Comparison of ENCODE assay signal across 8 cellular contexts in the genomic region with DNA sequence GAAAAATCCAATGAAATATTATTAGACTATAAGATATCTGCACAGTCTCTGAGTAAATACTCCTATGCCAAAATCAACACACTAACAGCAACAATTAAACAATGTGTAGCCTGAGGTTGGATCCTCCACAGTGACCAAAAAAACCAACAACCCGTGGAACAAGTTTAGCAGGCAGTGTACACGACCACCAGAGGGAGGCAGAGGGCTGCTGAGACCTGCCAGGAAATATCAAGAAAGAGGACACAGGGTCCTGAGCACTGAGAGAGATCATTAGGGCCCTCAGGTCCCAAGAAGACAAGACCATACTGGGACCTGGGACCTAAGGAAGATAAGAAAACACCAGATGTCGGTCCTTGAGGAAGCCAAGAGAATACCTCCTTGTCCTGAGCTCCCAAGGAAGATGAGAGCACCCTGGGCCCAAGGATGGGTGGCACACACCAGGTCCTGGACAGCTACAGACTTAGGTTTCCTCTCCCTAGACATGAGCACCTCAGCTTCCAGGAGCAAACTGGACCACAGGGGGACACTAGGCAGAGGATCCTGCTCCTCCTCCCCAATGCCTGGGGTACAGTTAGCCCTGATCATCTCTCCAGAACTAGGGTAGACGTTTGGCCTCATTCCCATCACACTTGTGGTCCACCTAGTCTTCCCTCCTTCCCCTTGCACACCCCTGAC. TPM values are rescaled to one million over a fixed set of nuclear protein-coding genes. Genes with fewer than 3 reads are reported as not detected.
DNase-seq lines count a peak whose midpoint lies in the region; ATAC-seq, FAIRE-seq and TF ChIP-seq lines count a peak whose summit lies in the region.

No MANE protein-coding gene starts in this region.

- no peaks in the 10 kb centered on the region for H3K27me3 ChIP-seq in DOHH2 (ENCODE audit: control insufficient read depth, low read length)
- H3K27me3 ChIP-seq in KMS-11 (ENCODE audit: insufficient read depth, low read depth), result no peaks in the 10 kb centered on the region
- no peaks in the 10 kb centered on the region for H3K27me3 ChIP-seq in mammary epithelial cell (ENCODE audit: insufficient read depth, low read length)
- H3K27me3 ChIP-seq in HepG2 (ENCODE audit: control insufficient read depth in 1 of 2, insufficient read depth in 2 of 2, low read length in 2 of 2), result no peaks in the 10 kb centered on the region; a peak in 1 of 5 replicates

- peak overlapping the region; percentile 82; the same call in 1 of the 2 replicates for H2AFZ ChIP-seq in KMS-11 (ENCODE audit: low read depth)
- H2AFZ ChIP-seq in mammary epithelial cell (ENCODE audit: low read depth, low read length), result peak overlapping the region; percentile 97
- no peak overlapping the region for H2AFZ ChIP-seq in HepG2 (ENCODE audit: low read length)

- peak in 1 of 2 experiments; percentile 37; a peak in 1 of 4 replicates for TF ChIP-seq POLR2A in HepG2 (IDR thresholded peaks at IDR 0.05; ENCODE audit: insufficient read depth in 1 of 2, low read depth in 2 of 2, low read length in 2 of 2)

- H3K4me2 ChIP-seq in DOHH2 (ENCODE audit: low read length) (peak overlapping the region; percentile 95), KMS-11 (peak overlapping the region; percentile 61; the same call in 1 of the 2 replicates), mammary epithelial cell (ENCODE audit: insufficient read depth, low read depth, low read length) (peak overlapping the region; percentile 47), HepG2 (ENCODE audit: low read depth, low read length) (peak overlapping the region; percentile 93)

- peak; percentile 52 for DNase-seq in UCSD-AML1 (lab: John Stamatoyannopoulos, UW; ENCODE audit: unreplicated experiment)
- DNase-seq in mammary epithelial cell, result peak; percentile 30
- DNase-seq in HepG2 (ENCODE audit: low spot score), result peak; percentile 71
- peak; percentile 26 to 45 (median 35) for DNase-seq in stimulated activated CD4-positive, alpha-beta T cell treated with anti-CD3 and anti-CD28 coated beads, TNF-alpha, amount 100 ng/mL, for 48 hours (ENCODE audit: low read depth in 3 of 3)

- H4K20me1 ChIP-seq in DOHH2 (ENCODE audit: control insufficient read depth, insufficient read depth, low read depth, low read length), result no peaks in the 10 kb centered on the region
- H4K20me1 ChIP-seq in KMS-11 (ENCODE audit: insufficient read depth), result no peaks in the 10 kb centered on the region
- no peaks in the 10 kb centered on the region for H4K20me1 ChIP-seq in mammary epithelial cell (ENCODE audit: insufficient read depth, low read length)
- no peaks in the 10 kb centered on the region for H4K20me1 ChIP-seq in HepG2 (ENCODE audit: insufficient read depth, low read length)

- peak; percentile 35 for ATAC-seq in HepG2
- ATAC-seq in GM19351 (IDR thresholded peaks at IDR 0.05; ENCODE audit: unreplicated experiment), result no peak
- ATAC-seq in GM21423 (IDR thresholded peaks at IDR 0.05; ENCODE audit: unreplicated experiment), result no peak

- peaks cover 57% of the 10 kb centered on the region for H3K9me3 ChIP-seq in DOHH2 (ENCODE audit: control insufficient read depth, insufficient read depth, low read length)
- peaks cover 59% of the 10 kb centered on the region for H3K9me3 ChIP-seq in mammary epithelial cell (replicated peaks; ENCODE audit: insufficient read depth, low read length)
- H3K9me3 ChIP-seq in HepG2 (ENCODE audit: low read length), result peaks cover 64% of the 10 kb centered on the region

- no peaks in the 10 kb centered on the region for H3F3A ChIP-seq in DOHH2 (ENCODE audit: control insufficient read depth, insufficient read depth)

- TF ChIP-seq CTCF in DOHH2 (IDR thresholded peaks at IDR 0.05; ENCODE audit: low read depth, low read length, poor library complexity, severe bottlenecking) (peak; percentile 77), KMS-11 (conservative IDR thresholded peaks at IDR 0.05; ENCODE audit: low read depth, low read length) (peak; percentile 77), mammary epithelial cell (conservative IDR thresholded peaks at IDR 0.05 in 1 of 2, IDR thresholded peaks at IDR 0.05 in 1 of 2; ENCODE audit: extremely low read depth in 1 of 2, insufficient read depth in 1 of 2, low read depth in 1 of 2, low read length in 2 of 2) (peak; percentile 52 to 74), HepG2 (CRISPR knock-in tag; IDR thresholded peaks at IDR 0.05) (peak; percentile 87)

- 39% methylated on average over 3 of the region's 4 CpGs for WGBS in mammary epithelial cell (ENCODE audit: low coverage, missing lambda C conversion rate)
- 38% methylated on average over 4 of the region's 4 CpGs for WGBS in HepG2 (ENCODE audit: low lambda C conversion rate)

- CTCF ChIA-PET in mammary epithelial cell (lab: Charles Lee; ENCODE audit: low non-redundant PET) (no interaction called here), HepG2 (lab: Yijun Ruan, JAX; ENCODE audit: low intra/inter-chr PET ratio, low total read pairs) (interaction anchor here (1.6 kb wide), 1 partner anchor 128 kb away, joined by 11 read pairs; no protein-coding TSS in a partner anchor)

- H3K9ac ChIP-seq in KMS-11 (no peak overlapping the region; the same call in 1 of the 2 replicates), mammary epithelial cell (ENCODE audit: insufficient read depth, low read length) (no peak overlapping the region), HepG2 (ENCODE audit: insufficient read depth, low read depth, low read length) (peak overlapping the region; percentile 59)

- dilution Hi-C loops in mammary epithelial cell (cut with HindIII; ENCODE audit: low sequenced_read_pairs), result no loop called here

- no peaks in the 10 kb centered on the region for H3K9me2 ChIP-seq in DOHH2 (replicated peaks; ENCODE audit: control insufficient read depth, low read length)

- POLR2A ChIA-PET in HepG2 (lab: Yijun Ruan, JAX), result interaction anchor here (0.8 to 1.9 kb wide), 3 partner anchors 97 to 198 kb away, joined by 3 to 10 read pairs (median 4); a partner anchor contains a TSS

- in situ Hi-C loops in mammary epithelial cell (cut with MboI; ENCODE audit: low sequenced_read_pairs in 2 of 2) (loop anchor here in 1 of 2 donors (10.0 kb wide), 1 partner anchor 93 kb away; a partner anchor contains a TSS), HepG2 (cut with HindIII; ENCODE audit: extremely low pct_ligation_motif_present, low pct_unique_long_range_greater_than_20kb) (loop anchor here (5.0 kb wide), 1 partner anchor 125 kb away; a partner anchor contains a TSS)

- intact Hi-C loops in mammary epithelial cell (cut with micrococcal nuclease) (loop anchor here (1.0 to 5.0 kb wide), 5 partner anchors 145 to 337 kb away; a partner anchor contains a TSS), HepG2 (cut with micrococcal nuclease; ENCODE audit: unreplicated experiment) (loop anchor here (5.0 kb wide), 4 partner anchors 45 to 205 kb away; a partner anchor contains a TSS)

- H3K27ac ChIP-seq in DOHH2 (ENCODE audit: low read depth, low read length) (peak overlapping the region; percentile 81), KMS-11 (peak overlapping the region; percentile 96; the same call in 1 of the 2 replicates), mammary epithelial cell (ENCODE audit: insufficient read depth, low read depth, low read length) (no peak overlapping the region), HepG2 (ENCODE audit: extremely low read length, insufficient read depth, low read length) (peak overlapping the region; percentile 100)

- TF ChIP-seq RAD21 in HepG2 (CRISPR knock-in tag; IDR thresholded peaks at IDR 0.05), result peak; percentile 65

- H3K4me1 ChIP-seq in DOHH2 (ENCODE audit: control insufficient read depth, low read length), result peaks cover 14% of the 10 kb centered on the region
- H3K4me1 ChIP-seq in KMS-11 (ENCODE audit: low read depth, poor library complexity, severe bottlenecking), result no peaks in the 10 kb centered on the region
- H3K4me1 ChIP-seq in mammary epithelial cell (ENCODE audit: insufficient read depth, low read length), result peaks cover 3% of the 10 kb centered on the region
- peaks cover 12% of the 10 kb centered on the region for H3K4me1 ChIP-seq in HepG2 (ENCODE audit: insufficient read depth, low read length)

- H3K4me3 ChIP-seq in DOHH2 (ENCODE audit: low read length) (peak overlapping the region; percentile 88), KMS-11 (IDR thresholded peaks at IDR 0.05; ENCODE audit: insufficient read depth, low read depth, low read length) (no peak overlapping the region), mammary epithelial cell (replicated peaks in 1 of 3; ENCODE audit: insufficient read depth in 1 of 3, low read depth in 2 of 3, low read length in 3 of 3) (peak overlapping the region; percentile 36 to 97 (median 49)), HepG2 (replicated peaks in 1 of 3; ENCODE audit: insufficient read depth in 1 of 3, low read depth in 2 of 3, low read length in 3 of 3) (peak overlapping the region; percentile 61 to 88 (median 68))

- peak; percentile 76 for FAIRE-seq in HepG2 (lab: Jason Lieb, UNC)

- H3K36me3 ChIP-seq in DOHH2 (ENCODE audit: control insufficient read depth, low read length), result peaks cover 31% of the 10 kb centered on the region
- peaks cover 6% of the 10 kb centered on the region; the same call in 1 of the 2 replicates for H3K36me3 ChIP-seq in KMS-11 (ENCODE audit: insufficient read depth)
- H3K36me3 ChIP-seq in mammary epithelial cell (ENCODE audit: insufficient read depth, low read length), result peaks cover 6% of the 10 kb centered on the region
- H3K36me3 ChIP-seq in HepG2 (replicated peaks in 1 of 2; ENCODE audit: control insufficient read depth in 1 of 2, insufficient read depth in 2 of 2, low read length in 2 of 2), result peaks cover 14 to 17% of the 10 kb centered on the region in 2 experiments

- H3K79me2 ChIP-seq in DOHH2 (ENCODE audit: control insufficient read depth, low read length) (peaks cover 12% of the 10 kb centered on the region), KMS-11 (ENCODE audit: insufficient read depth, low read depth) (0 out of 2 replicates have a peak, but pooled peaks cover 4% of the 10 kb centered on the region), mammary epithelial cell (ENCODE audit: insufficient read depth, low read length) (peaks cover 52% of the 10 kb centered on the region), HepG2 (ENCODE audit: insufficient read depth, low read length) (peaks cover 10% of the 10 kb centered on the region)

- TF ChIP-seq EP300 in HepG2 (IDR thresholded peaks at IDR 0.05; ENCODE audit: low read depth in 2 of 2, low read length in 2 of 2) (no peak), HepG2 (CRISPR knock-in tag; IDR thresholded peaks at IDR 0.05; ENCODE audit: borderline replicate concordance) (no peak)

- BruUV-seq in mammary epithelial cell (replicated peaks; lab: Mats Ljungman, UMichigan) (no TSS peak), HepG2 (replicated peaks; lab: Mats Ljungman, UMichigan) (TSS peak; percentile 73)

RNA-seq across cellular contexts. Expression of a gene that starts 0.8 kb away (rescaled TPM):
- total RNA-seq in mammary epithelial cell (10 to 100 TPM; 15.7 to 33.8 TPM), HepG2 (2016; rRNA removed; fragmentation: Illumina TruSeq; extraction: Trizol) (17.0 and 23.0 TPM in 2 replicates)
- polyA plus RNA-seq in mammary epithelial cell (19.8 TPM), HepG2 (2011; rRNA removed) (16.1 and 21.0 TPM in 2 replicates)
- polyA minus RNA-seq in mammary epithelial cell, result 41.8 TPM
- total RNA-seq in HepG2 (2016; cell fraction: cytosol; rRNA removed; fragmentation: Illumina TruSeq; extraction: Trizol; ENCODE audit: low read depth), result 5.1 and 6.0 TPM in 2 replicates
- total RNA-seq in HepG2 (2016; cell fraction: insoluble cytoplasmic fraction; rRNA removed; fragmentation: Illumina TruSeq; extraction: Trizol), result 18.4 and 20.3 TPM in 2 replicates
- 10.2 and 11.1 TPM in 2 replicates for total RNA-seq in HepG2 (2016; cell fraction: membrane; rRNA removed; fragmentation: Illumina TruSeq; extraction: Trizol)
- 25.3 and 28.4 TPM in 2 replicates for total RNA-seq in HepG2 (2016; cell fraction: nucleus; rRNA removed; fragmentation: Illumina TruSeq; extraction: Trizol)
- 13.9 and 15.9 TPM in 2 replicates for polyA plus RNA-seq in HepG2 (2011; cell fraction: cytosol; rRNA removed)
- polyA plus RNA-seq in HepG2 (2011; cell fraction: nucleus; rRNA removed), result 35.9 and 43.6 TPM in 2 replicates
- 15.5 and 19.8 TPM in 2 replicates for polyA plus RNA-seq in HepG2 (2012)
- 1.7 and 1.9 TPM in 2 replicates for polyA plus RNA-seq in HepG2 (2016; cell fraction: cytosol; fragmentation: Illumina TruSeq; extraction: Trizol; ENCODE audit: low read depth)
- 13.2 and 15.6 TPM in 2 replicates for polyA plus RNA-seq in HepG2 (2016; cell fraction: insoluble cytoplasmic fraction; fragmentation: Illumina TruSeq; extraction: Trizol; ENCODE audit: low read depth)
- polyA plus RNA-seq in HepG2 (2016; cell fraction: membrane; fragmentation: Illumina TruSeq; extraction: Trizol; ENCODE audit: low read depth), result 3.7 and 4.5 TPM in 2 replicates
- 38.7 and 40.7 TPM in 2 replicates for polyA plus RNA-seq in HepG2 (2016; cell fraction: nucleus; fragmentation: Illumina TruSeq; extraction: Trizol; ENCODE audit: insufficient read depth, low read depth)
- polyA minus RNA-seq in HepG2 (2011; rRNA and poly(A)+ RNA removed; ENCODE audit: low replicate concordance), result 20.7 and 49.1 TPM in 2 replicates
- 7.5 and 9.9 TPM in 2 replicates for polyA minus RNA-seq in HepG2 (2011; cell fraction: cytosol; rRNA and poly(A)+ RNA removed)
- 43.8 and 44.7 TPM in 2 replicates for polyA minus RNA-seq in HepG2 (2011; cell fraction: nucleus; rRNA and poly(A)+ RNA removed)

RNA-seq across cellular contexts. Expression of a gene that starts 31.4 kb away (rescaled TPM):
- total RNA-seq in mammary epithelial cell (10 to 100 TPM; 10.2 to 17.3 TPM), HepG2 (2016; rRNA removed; fragmentation: Illumina TruSeq; extraction: Trizol) (9.6 and 11.4 TPM in 2 replicates)
- polyA plus RNA-seq in mammary epithelial cell (3.7 TPM), HepG2 (2011; rRNA removed) (3.8 and 4.6 TPM in 2 replicates)
- 18.9 TPM for polyA minus RNA-seq in mammary epithelial cell
- 3.2 and 3.3 TPM in 2 replicates for total RNA-seq in HepG2 (2016; cell fraction: cytosol; rRNA removed; fragmentation: Illumina TruSeq; extraction: Trizol; ENCODE audit: low read depth)
- total RNA-seq in HepG2 (2016; cell fraction: insoluble cytoplasmic fraction; rRNA removed; fragmentation: Illumina TruSeq; extraction: Trizol), result 8.8 and 10.9 TPM in 2 replicates
- total RNA-seq in HepG2 (2016; cell fraction: membrane; rRNA removed; fragmentation: Illumina TruSeq; extraction: Trizol), result 6.3 and 7.1 TPM in 2 replicates
- total RNA-seq in HepG2 (2016; cell fraction: nucleus; rRNA removed; fragmentation: Illumina TruSeq; extraction: Trizol), result 4.4 and 7.0 TPM in 2 replicates
- 2.2 and 4.1 TPM in 2 replicates for polyA plus RNA-seq in HepG2 (2011; cell fraction: cytosol; rRNA removed)
- 1.9 and 2.6 TPM in 2 replicates for polyA plus RNA-seq in HepG2 (2011; cell fraction: nucleus; rRNA removed)
- 4.6 and 5.2 TPM in 2 replicates for polyA plus RNA-seq in HepG2 (2012)
- 0.80 and 1.1 TPM in 2 replicates for polyA plus RNA-seq in HepG2 (2016; cell fraction: cytosol; fragmentation: Illumina TruSeq; extraction: Trizol; ENCODE audit: low read depth)
- 7.3 and 7.6 TPM in 2 replicates for polyA plus RNA-seq in HepG2 (2016; cell fraction: insoluble cytoplasmic fraction; fragmentation: Illumina TruSeq; extraction: Trizol; ENCODE audit: low read depth)
- polyA plus RNA-seq in HepG2 (2016; cell fraction: membrane; fragmentation: Illumina TruSeq; extraction: Trizol; ENCODE audit: low read depth), result 3.3 and 3.9 TPM in 2 replicates
- 6.0 and 7.0 TPM in 2 replicates for polyA plus RNA-seq in HepG2 (2016; cell fraction: nucleus; fragmentation: Illumina TruSeq; extraction: Trizol; ENCODE audit: insufficient read depth, low read depth)
- 1.8 and 3.5 TPM in 2 replicates for polyA minus RNA-seq in HepG2 (2011; rRNA and poly(A)+ RNA removed; ENCODE audit: low replicate concordance)
- 3.0 and 4.4 TPM in 2 replicates for polyA minus RNA-seq in HepG2 (2011; cell fraction: cytosol; rRNA and poly(A)+ RNA removed)
- polyA minus RNA-seq in HepG2 (2011; cell fraction: nucleus; rRNA and poly(A)+ RNA removed), result 3.5 and 7.2 TPM in 2 replicates

RNA-seq across cellular contexts. Expression of a gene that starts 46.7 kb away (rescaled TPM):
- total RNA-seq in mammary epithelial cell, result 10 to 100 TPM; 32.3 to 48.3 TPM
- 38.7 TPM for polyA plus RNA-seq in mammary epithelial cell
- 70.3 TPM for polyA minus RNA-seq in mammary epithelial cell
- 15.6 and 17.0 TPM in 2 replicates for total RNA-seq in HepG2 (2016; rRNA removed; fragmentation: Illumina TruSeq; extraction: Trizol)
- 9.2 and 13.6 TPM in 2 replicates for total RNA-seq in HepG2 (2016; cell fraction: cytosol; rRNA removed; fragmentation: Illumina TruSeq; extraction: Trizol; ENCODE audit: low read depth)
- total RNA-seq in HepG2 (2016; cell fraction: insoluble cytoplasmic fraction; rRNA removed; fragmentation: Illumina TruSeq; extraction: Trizol), result 17.3 and 19.7 TPM in 2 replicates
- total RNA-seq in HepG2 (2016; cell fraction: membrane; rRNA removed; fragmentation: Illumina TruSeq; extraction: Trizol), result 21.1 and 22.3 TPM in 2 replicates
- 13.5 and 14.8 TPM in 2 replicates for total RNA-seq in HepG2 (2016; cell fraction: nucleus; rRNA removed; fragmentation: Illumina TruSeq; extraction: Trizol)
- 13.1 and 14.7 TPM in 2 replicates for polyA plus RNA-seq in HepG2 (2011; rRNA removed)
- polyA plus RNA-seq in HepG2 (2011; cell fraction: cytosol; rRNA removed), result 13.6 and 13.7 TPM in 2 replicates
- polyA plus RNA-seq in HepG2 (2011; cell fraction: nucleus; rRNA removed), result 12.5 and 16.5 TPM in 2 replicates
- polyA plus RNA-seq in HepG2 (2012), result 7.2 and 8.7 TPM in 2 replicates
- polyA plus RNA-seq in HepG2 (2016; cell fraction: cytosol; fragmentation: Illumina TruSeq; extraction: Trizol; ENCODE audit: low read depth), result 10.1 and 14.1 TPM in 2 replicates
- 15.7 and 16.9 TPM in 2 replicates for polyA plus RNA-seq in HepG2 (2016; cell fraction: insoluble cytoplasmic fraction; fragmentation: Illumina TruSeq; extraction: Trizol; ENCODE audit: low read depth)
- 9.4 and 15.6 TPM in 2 replicates for polyA plus RNA-seq in HepG2 (2016; cell fraction: membrane; fragmentation: Illumina TruSeq; extraction: Trizol; ENCODE audit: low read depth)
- polyA plus RNA-seq in HepG2 (2016; cell fraction: nucleus; fragmentation: Illumina TruSeq; extraction: Trizol; ENCODE audit: insufficient read depth, low read depth), result 11.7 and 14.4 TPM in 2 replicates
- 15.6 and 69.8 TPM in 2 replicates for polyA minus RNA-seq in HepG2 (2011; rRNA and poly(A)+ RNA removed; ENCODE audit: low replicate concordance)
- polyA minus RNA-seq in HepG2 (2011; cell fraction: cytosol; rRNA and poly(A)+ RNA removed), result 7.8 and 10.6 TPM in 2 replicates
- polyA minus RNA-seq in HepG2 (2011; cell fraction: nucleus; rRNA and poly(A)+ RNA removed), result 28.8 and 29.2 TPM in 2 replicates
